In the genomic region with DNA sequence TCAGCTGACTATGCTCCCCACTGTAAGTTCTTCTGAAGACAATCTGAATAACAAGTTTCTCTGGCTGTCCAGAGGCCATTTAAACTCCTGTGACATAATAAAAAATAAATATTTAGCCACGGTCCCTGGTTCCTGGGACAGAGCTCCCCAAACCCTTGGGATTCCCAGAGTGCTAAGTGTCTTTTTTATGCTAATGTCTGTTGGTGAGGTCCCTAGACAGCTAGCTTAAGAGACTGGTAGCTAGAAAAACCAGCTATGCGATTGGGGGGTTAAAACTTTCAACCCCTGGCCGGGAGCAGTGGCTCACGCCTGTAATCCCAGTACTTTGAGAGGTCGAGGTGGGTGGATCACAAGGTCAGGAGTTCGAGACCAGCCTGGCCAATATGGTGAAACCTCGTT, we compare ENCODE assay signal across 1 cellular context.
TF ChIP-seq lines count a peak whose summit lies in the region.

No MANE protein-coding gene starts in this region.

TF ChIP-seq in GM23338, 12 proteins besides CTCF, POLR2A, EP300 and RAD21:
- TF ChIP-seq, protein P1, sequence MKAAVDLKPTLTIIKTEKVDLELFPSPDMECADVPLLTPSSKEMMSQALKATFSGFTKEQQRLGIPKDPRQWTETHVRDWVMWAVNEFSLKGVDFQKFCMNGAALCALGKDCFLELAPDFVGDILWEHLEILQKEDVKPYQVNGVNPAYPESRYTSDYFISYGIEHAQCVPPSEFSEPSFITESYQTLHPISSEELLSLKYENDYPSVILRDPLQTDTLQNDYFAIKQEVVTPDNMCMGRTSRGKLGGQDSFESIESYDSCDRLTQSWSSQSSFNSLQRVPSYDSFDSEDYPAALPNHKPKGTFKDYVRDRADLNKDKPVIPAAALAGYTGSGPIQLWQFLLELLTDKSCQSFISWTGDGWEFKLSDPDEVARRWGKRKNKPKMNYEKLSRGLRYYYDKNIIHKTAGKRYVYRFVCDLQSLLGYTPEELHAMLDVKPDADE (IDR thresholded peaks at IDR 0.05): no peak
- TF ChIP-seq EZH2phosphoT487 (IDR thresholded peaks at IDR 0.05; ENCODE audit: unreplicated experiment): no peak
- TF ChIP-seq, protein P2, sequence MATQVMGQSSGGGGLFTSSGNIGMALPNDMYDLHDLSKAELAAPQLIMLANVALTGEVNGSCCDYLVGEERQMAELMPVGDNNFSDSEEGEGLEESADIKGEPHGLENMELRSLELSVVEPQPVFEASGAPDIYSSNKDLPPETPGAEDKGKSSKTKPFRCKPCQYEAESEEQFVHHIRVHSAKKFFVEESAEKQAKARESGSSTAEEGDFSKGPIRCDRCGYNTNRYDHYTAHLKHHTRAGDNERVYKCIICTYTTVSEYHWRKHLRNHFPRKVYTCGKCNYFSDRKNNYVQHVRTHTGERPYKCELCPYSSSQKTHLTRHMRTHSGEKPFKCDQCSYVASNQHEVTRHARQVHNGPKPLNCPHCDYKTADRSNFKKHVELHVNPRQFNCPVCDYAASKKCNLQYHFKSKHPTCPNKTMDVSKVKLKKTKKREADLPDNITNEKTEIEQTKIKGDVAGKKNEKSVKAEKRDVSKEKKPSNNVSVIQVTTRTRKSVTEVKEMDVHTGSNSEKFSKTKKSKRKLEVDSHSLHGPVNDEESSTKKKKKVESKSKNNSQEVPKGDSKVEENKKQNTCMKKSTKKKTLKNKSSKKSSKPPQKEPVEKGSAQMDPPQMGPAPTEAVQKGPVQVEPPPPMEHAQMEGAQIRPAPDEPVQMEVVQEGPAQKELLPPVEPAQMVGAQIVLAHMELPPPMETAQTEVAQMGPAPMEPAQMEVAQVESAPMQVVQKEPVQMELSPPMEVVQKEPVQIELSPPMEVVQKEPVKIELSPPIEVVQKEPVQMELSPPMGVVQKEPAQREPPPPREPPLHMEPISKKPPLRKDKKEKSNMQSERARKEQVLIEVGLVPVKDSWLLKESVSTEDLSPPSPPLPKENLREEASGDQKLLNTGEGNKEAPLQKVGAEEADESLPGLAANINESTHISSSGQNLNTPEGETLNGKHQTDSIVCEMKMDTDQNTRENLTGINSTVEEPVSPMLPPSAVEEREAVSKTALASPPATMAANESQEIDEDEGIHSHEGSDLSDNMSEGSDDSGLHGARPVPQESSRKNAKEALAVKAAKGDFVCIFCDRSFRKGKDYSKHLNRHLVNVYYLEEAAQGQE (IDR thresholded peaks at IDR 0.05; ENCODE audit: unreplicated experiment): no peak
- TF ChIP-seq POLR2AphosphoS5 (IDR thresholded peaks at IDR 0.05; ENCODE audit: low read depth): no peak
- TF ChIP-seq ZNF114 (CRISPR knock-in tag; IDR thresholded peaks at IDR 0.05): no peak
- no peak for TF ChIP-seq JUNB (IDR thresholded peaks at IDR 0.05; ENCODE audit: unreplicated experiment)
- TF ChIP-seq, protein P3, sequence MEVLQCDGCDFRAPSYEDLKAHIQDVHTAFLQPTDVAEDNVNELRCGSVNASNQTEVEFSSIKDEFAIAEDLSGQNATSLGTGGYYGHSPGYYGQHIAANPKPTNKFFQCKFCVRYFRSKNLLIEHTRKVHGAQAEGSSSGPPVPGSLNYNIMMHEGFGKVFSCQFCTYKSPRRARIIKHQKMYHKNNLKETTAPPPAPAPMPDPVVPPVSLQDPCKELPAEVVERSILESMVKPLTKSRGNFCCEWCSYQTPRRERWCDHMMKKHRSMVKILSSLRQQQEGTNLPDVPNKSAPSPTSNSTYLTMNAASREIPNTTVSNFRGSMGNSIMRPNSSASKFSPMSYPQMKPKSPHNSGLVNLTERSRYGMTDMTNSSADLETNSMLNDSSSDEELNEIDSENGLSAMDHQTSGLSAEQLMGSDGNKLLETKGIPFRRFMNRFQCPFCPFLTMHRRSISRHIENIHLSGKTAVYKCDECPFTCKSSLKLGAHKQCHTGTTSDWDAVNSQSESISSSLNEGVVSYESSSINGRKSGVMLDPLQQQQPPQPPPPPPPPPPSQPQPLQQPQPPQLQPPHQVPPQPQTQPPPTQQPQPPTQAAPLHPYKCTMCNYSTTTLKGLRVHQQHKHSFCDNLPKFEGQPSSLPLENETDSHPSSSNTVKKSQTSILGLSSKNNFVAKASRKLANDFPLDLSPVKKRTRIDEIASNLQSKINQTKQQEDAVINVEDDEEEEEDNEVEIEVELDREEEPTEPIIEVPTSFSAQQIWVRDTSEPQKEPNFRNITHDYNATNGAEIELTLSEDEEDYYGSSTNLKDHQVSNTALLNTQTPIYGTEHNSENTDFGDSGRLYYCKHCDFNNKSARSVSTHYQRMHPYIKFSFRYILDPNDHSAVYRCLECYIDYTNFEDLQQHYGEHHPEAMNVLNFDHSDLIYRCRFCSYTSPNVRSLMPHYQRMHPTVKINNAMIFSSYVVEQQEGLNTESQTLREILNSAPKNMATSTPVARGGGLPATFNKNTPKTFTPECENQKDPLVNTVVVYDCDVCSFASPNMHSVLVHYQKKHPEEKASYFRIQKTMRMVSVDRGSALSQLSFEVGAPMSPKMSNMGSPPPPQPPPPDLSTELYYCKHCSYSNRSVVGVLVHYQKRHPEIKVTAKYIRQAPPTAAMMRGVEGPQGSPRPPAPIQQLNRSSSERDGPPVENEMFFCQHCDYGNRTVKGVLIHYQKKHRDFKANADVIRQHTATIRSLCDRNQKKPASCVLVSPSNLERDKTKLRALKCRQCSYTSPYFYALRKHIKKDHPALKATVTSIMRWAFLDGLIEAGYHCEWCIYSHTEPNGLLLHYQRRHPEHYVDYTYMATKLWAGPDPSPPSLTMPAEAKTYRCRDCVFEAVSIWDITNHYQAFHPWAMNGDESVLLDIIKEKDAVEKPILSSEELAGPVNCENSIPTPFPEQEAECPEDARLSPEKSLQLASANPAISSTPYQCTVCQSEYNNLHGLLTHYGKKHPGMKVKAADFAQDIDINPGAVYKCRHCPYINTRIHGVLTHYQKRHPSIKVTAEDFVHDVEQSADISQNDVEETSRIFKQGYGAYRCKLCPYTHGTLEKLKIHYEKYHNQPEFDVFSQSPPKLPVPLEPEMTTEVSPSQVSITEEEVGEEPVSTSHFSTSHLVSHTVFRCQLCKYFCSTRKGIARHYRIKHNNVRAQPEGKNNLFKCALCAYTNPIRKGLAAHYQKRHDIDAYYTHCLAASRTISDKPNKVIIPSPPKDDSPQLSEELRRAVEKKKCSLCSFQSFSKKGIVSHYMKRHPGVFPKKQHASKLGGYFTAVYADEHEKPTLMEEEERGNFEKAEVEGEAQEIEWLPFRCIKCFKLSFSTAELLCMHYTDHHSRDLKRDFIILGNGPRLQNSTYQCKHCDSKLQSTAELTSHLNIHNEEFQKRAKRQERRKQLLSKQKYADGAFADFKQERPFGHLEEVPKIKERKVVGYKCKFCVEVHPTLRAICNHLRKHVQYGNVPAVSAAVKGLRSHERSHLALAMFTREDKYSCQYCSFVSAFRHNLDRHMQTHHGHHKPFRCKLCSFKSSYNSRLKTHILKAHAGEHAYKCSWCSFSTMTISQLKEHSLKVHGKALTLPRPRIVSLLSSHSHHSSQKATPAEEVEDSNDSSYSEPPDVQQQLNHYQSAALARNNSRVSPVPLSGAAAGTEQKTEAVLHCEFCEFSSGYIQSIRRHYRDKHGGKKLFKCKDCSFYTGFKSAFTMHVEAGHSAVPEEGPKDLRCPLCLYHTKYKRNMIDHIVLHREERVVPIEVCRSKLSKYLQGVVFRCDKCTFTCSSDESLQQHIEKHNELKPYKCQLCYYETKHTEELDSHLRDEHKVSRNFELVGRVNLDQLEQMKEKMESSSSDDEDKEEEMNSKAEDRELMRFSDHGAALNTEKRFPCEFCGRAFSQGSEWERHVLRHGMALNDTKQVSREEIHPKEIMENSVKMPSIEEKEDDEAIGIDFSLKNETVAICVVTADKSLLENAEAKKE (CRISPR knock-in tag; IDR thresholded peaks at IDR 0.05): no peak
- TF ChIP-seq STAT1 (IDR thresholded peaks at IDR 0.05; ENCODE audit: unreplicated experiment): no peak
- TF ChIP-seq CREB1 (CRISPR knock-in tag; IDR thresholded peaks at IDR 0.05; ENCODE audit: low read depth): no peak
- no peak for TF ChIP-seq NANOG (IDR thresholded peaks at IDR 0.05; ENCODE audit: borderline replicate concordance)
- no peak for TF ChIP-seq ZNF331 (CRISPR knock-in tag; IDR thresholded peaks at IDR 0.05; ENCODE audit: low read depth)
